ENCODE assay signal across 24 cellular contexts in genomic region chr22:17140826-17141771, GRCh38. TPM values are rescaled to one million over a fixed set of nuclear protein-coding genes. Genes with fewer than 3 reads are reported as not detected.
A peak's percentile ranks its signal among the peaks of the same experiment; 100 is the strongest.
DNase-seq lines count a peak whose midpoint lies in the region; ATAC-seq and TF ChIP-seq lines count a peak whose summit lies in the region.
"Had no signal": no experiment of that assay in that cellular context is flagged by ENCODE, and none has a peak within 500 bp of the region (broad histone marks: within the 10 kb centered on the region; RNA-seq: fewer than 3 reads in every experiment).

No MANE protein-coding gene starts in this region.

- no peak for DNase-seq in Right ventricle myocardium superior
- DNase-seq in right atrium auricular region (ENCODE audit: low spot score) = no peak
- DNase-seq in endothelial cell (ENCODE audit: low spot score) = no peak
- DNase-seq in medulla oblongata (ENCODE audit: extremely low spot score) = peak; percentile 27
- peak; percentile 71 to 82 for DNase-seq in gastrocnemius medialis
- no peak for DNase-seq in CD4-positive, alpha-beta T cell
- no peak for DNase-seq in MCF 10A (ENCODE audit: unreplicated experiment)
- no peak for DNase-seq in substantia nigra (lab: John Stamatoyannopoulos, UW)
- DNase-seq: AML-193; C1 segment of cervical spinal cord; Caco-2; CD8-positive, alpha-beta T cell; GM23248; H9; IMR-90; KG1; MM.1S; NCI-H2029; NCI-H446; NCI-H524 treated with DMSO at 0.1 percent for 48 hours; NCI-H82; PC-9; SHP77 had no signal

- H3K9me3 ChIP-seq in right atrium auricular region (no peaks in the 10 kb centered on the region), gastrocnemius medialis (no peaks in the 10 kb centered on the region)
- no peaks in the 10 kb centered on the region for H3K9me3 ChIP-seq in CD4-positive, alpha-beta T cell (ENCODE audit: control insufficient read depth, low read length)
- H3K9me3 ChIP-seq: Caco-2 had no signal

- H3K27ac ChIP-seq in right atrium auricular region = peak overlapping the region in 1 of 2 donors; percentile 65
- peak overlapping the region; percentile 58 to 84 (median 79) for H3K27ac ChIP-seq in gastrocnemius medialis
- no peak overlapping the region for H3K27ac ChIP-seq in CD4-positive, alpha-beta T cell (ENCODE audit: low read depth, low read length)
- no peak overlapping the region for H3K27ac ChIP-seq in substantia nigra (ENCODE audit: low read depth, low read length, poor library complexity, severe bottlenecking)
- H3K27ac ChIP-seq: GM23248, PC-9 had no signal

- H3K9me3 Mint-ChIP-seq in endothelial cell (ENCODE audit: unreplicated experiment) (no peaks in the 10 kb centered on the region), MCF 10A (ENCODE audit: unreplicated experiment) (no peaks in the 10 kb centered on the region)
- H3K9me3 Mint-ChIP-seq in CD4-positive, alpha-beta T cell = no peaks in the 10 kb centered on the region
- H3K9me3 Mint-ChIP-seq: CD8-positive, alpha-beta T cell; H9 had no signal

- H3K27me3 ChIP-seq in right atrium auricular region = no peaks in the 10 kb centered on the region
- H3K27me3 ChIP-seq in gastrocnemius medialis = no peaks in the 10 kb centered on the region
- H3K27me3 ChIP-seq in CD4-positive, alpha-beta T cell (ENCODE audit: control insufficient read depth, insufficient read depth, low read length) = no peaks in the 10 kb centered on the region

- H3K4me3 ChIP-seq in right atrium auricular region (no peak overlapping the region), gastrocnemius medialis (no peak overlapping the region)
- H3K4me3 ChIP-seq: GM23248, PC-9 had no signal

- H3K27ac Mint-ChIP-seq in endothelial cell (ENCODE audit: unreplicated experiment) (peak overlapping the region; percentile 46), MCF 10A (ENCODE audit: low read depth, unreplicated experiment) (no peak overlapping the region)
- H3K27ac Mint-ChIP-seq in CD4-positive, alpha-beta T cell = no peak overlapping the region

- in situ Hi-C loops in gastrocnemius medialis (cut with MboI; ENCODE audit: low sequenced_read_pairs in 4 of 4) = no loop called here

- peaks cover 2% of the 10 kb centered on the region for H3K27me3 Mint-ChIP-seq in endothelial cell (ENCODE audit: unreplicated experiment)
- no peaks in the 10 kb centered on the region for H3K27me3 Mint-ChIP-seq in CD4-positive, alpha-beta T cell
- no peaks in the 10 kb centered on the region for H3K27me3 Mint-ChIP-seq in MCF 10A (ENCODE audit: insufficient read depth, unreplicated experiment)

- H3K4me1 ChIP-seq in right atrium auricular region (peaks cover 0 to 23% of the 10 kb centered on the region in 2 donors), gastrocnemius medialis (peaks cover 32 to 35% of the 10 kb centered on the region in 2 donors)
- H3K4me1 ChIP-seq: Caco-2 had no signal

- H3K4me1 Mint-ChIP-seq in endothelial cell (ENCODE audit: unreplicated experiment) (peaks cover 29% of the 10 kb centered on the region), MCF 10A (ENCODE audit: insufficient read depth, unreplicated experiment) (no peaks in the 10 kb centered on the region)
- H3K4me1 Mint-ChIP-seq in CD4-positive, alpha-beta T cell (ENCODE audit: low read depth) = peaks cover 4% of the 10 kb centered on the region
- H3K4me1 Mint-ChIP-seq: H9 had no signal

- ATAC-seq in Right ventricle myocardium superior (ENCODE audit: poor library complexity) = peak; percentile 41
- peak; percentile 85 to 88 for ATAC-seq in gastrocnemius medialis
- ATAC-seq in CD4-positive, alpha-beta T cell (ENCODE audit: poor library complexity) = no peak
- ATAC-seq: CD8-positive, alpha-beta T cell had no signal

- no TSS peak for BruUV-seq in MCF 10A (replicated peaks; lab: Mats Ljungman, UMichigan)

- peaks cover 40% of the 10 kb centered on the region for H3K36me3 Mint-ChIP-seq in endothelial cell (ENCODE audit: low read depth, unreplicated experiment)
- peaks cover 79% of the 10 kb centered on the region for H3K36me3 Mint-ChIP-seq in CD4-positive, alpha-beta T cell (ENCODE audit: low read depth)
- peaks cover 72% of the 10 kb centered on the region for H3K36me3 Mint-ChIP-seq in MCF 10A (ENCODE audit: insufficient read depth, unreplicated experiment)

- intact Hi-C loops in Right ventricle myocardium superior (cut with DNase I) = no loop called here
- intact Hi-C loops in gastrocnemius medialis (cut with DNase I; ENCODE audit: low total_unique reads) = no loop called here
- intact Hi-C loops in CD4-positive, alpha-beta T cell (cut with DNase I, micrococcal nuclease) = no loop called here
- intact Hi-C loops in MCF 10A (cut with micrococcal nuclease) = no loop called here

- TF ChIP-seq POLR2A in gastrocnemius medialis (IDR thresholded peaks at IDR 0.05) = no peak

- peaks cover 48% of the 10 kb centered on the region for H3K36me3 ChIP-seq in right atrium auricular region
- H3K36me3 ChIP-seq in gastrocnemius medialis = peaks cover 0 to 66% of the 10 kb centered on the region in 2 donors

- TF ChIP-seq CTCF in right atrium auricular region (IDR thresholded peaks at IDR 0.05) (no peak), endothelial cell (IDR thresholded peaks at IDR 0.05; ENCODE audit: unreplicated experiment) (no peak), gastrocnemius medialis (IDR thresholded peaks at IDR 0.05 in 4 of 5, conservative IDR thresholded peaks at IDR 0.05 in 1 of 5) (no peak), MCF 10A (IDR thresholded peaks at IDR 0.05; ENCODE audit: unreplicated experiment) (no peak)
- TF ChIP-seq CTCF in CD4-positive, alpha-beta T cell (IDR thresholded peaks at IDR 0.05) = no peak

- CTCF ChIA-PET in CD4-positive, alpha-beta T cell (lab: Charles Lee) = interaction anchor here (0.8 to 0.9 kb wide), 2 partner anchors 12 to 30 kb away, joined by 3 read pairs; no protein-coding TSS in a partner anchor
- CTCF ChIA-PET in MCF 10A (lab: Yijun Ruan, JAX) = interaction anchor here (0.6 to 1.5 kb wide), 2 partner anchors 31 to 361 kb away, joined by 3 read pairs; no protein-coding TSS in a partner anchor

- H3K4me3 Mint-ChIP-seq in endothelial cell (ENCODE audit: unreplicated experiment) (no peak overlapping the region), MCF 10A (ENCODE audit: unreplicated experiment) (no peak overlapping the region)
- H3K4me3 Mint-ChIP-seq in CD4-positive, alpha-beta T cell = no peak overlapping the region
- H3K4me3 Mint-ChIP-seq: CD8-positive, alpha-beta T cell; H9 had no signal

- POLR2A ChIA-PET in CD4-positive, alpha-beta T cell (lab: Charles Lee) = no interaction called here
- POLR2A ChIA-PET in MCF 10A (lab: Yijun Ruan, JAX) = no interaction called here

RNA-seq across cellular contexts. Expression of gene HDHD5, which starts 18.0 kb away (rescaled TPM):
- total RNA-seq in Right ventricle myocardium superior (59.8 TPM), right atrium auricular region (10 to 100 TPM; 33.1 to 39.7 TPM), endothelial cell (ENCODE audit: unreplicated experiment) (60.5 TPM), gastrocnemius medialis (10 to 100 TPM; 32.0 to 38.5 (median 35.1) TPM), MCF 10A (2022) (38.7 and 51.8 TPM in 2 replicates)
- 10 to 100 TPM; 11.0 to 11.6 TPM for total RNA-seq in CD4-positive, alpha-beta T cell

RNA-seq across cellular contexts. Expression of gene TMEM121B, which starts 19.9 kb away (rescaled TPM):
- 1.9 TPM for total RNA-seq in Right ventricle myocardium superior
- total RNA-seq in right atrium auricular region = 1 to 10 TPM in 1 of 2 donors, under 1 TPM in 1; 0.55 to 1.1 TPM
- 62.2 TPM for total RNA-seq in endothelial cell (ENCODE audit: unreplicated experiment)
- under 1 TPM; 0.17 to 0.29 (median 0.24) TPM for total RNA-seq in gastrocnemius medialis
- under 1 TPM; 0.05 to 0.08 TPM for total RNA-seq in CD4-positive, alpha-beta T cell
- total RNA-seq in MCF 10A (2022) = 0.07 TPM in 1 of 2 replicates, not detected in the other
- total RNA-seq: PC-9, RPMI7951 had no signal

RNA-seq across cellular contexts. Expression of gene IL17RA, which starts 56.3 kb away (rescaled TPM):
- 7.5 TPM for total RNA-seq in Right ventricle myocardium superior
- total RNA-seq in right atrium auricular region = 10 to 100 TPM in 1 of 2 donors, 1 to 10 TPM in 1; 7.9 to 12.2 TPM
- 63.7 TPM for total RNA-seq in endothelial cell (ENCODE audit: unreplicated experiment)
- 1 to 10 TPM; 1.4 to 3.9 (median 3.6) TPM for total RNA-seq in gastrocnemius medialis
- total RNA-seq in CD4-positive, alpha-beta T cell = 10 to 100 TPM; 23.2 to 24.3 TPM
- 11.5 and 11.9 TPM in 2 replicates for total RNA-seq in MCF 10A (2022)

Comparison
In these comparisons a context has a peak if more than half of its experiments do, and no peak if none do; other contexts are left out.
1. DNase-seq: peak in medulla oblongata (single experiment) and gastrocnemius medialis (2 of 2); none in Right ventricle myocardium superior (single experiment), right atrium auricular region (single experiment), endothelial cell (single experiment), CD4-positive, alpha-beta T cell (0 of 10), MCF 10A (single experiment) and substantia nigra (0 of 49).
2. H3K27ac ChIP-seq: peak in gastrocnemius medialis (4 of 4); none in CD4-positive, alpha-beta T cell (single experiment) and substantia nigra (single experiment).
3. RNA of gene TMEM121B, which starts 19.9 kb away (total RNA-seq): 62.2 TPM in endothelial cell (single experiment); 1.9 TPM in Right ventricle myocardium superior (single experiment), 0.55 to 1.1 TPM in right atrium auricular region, 0.17 to 0.29 TPM in gastrocnemius medialis, 0.05 to 0.08 TPM in CD4-positive, alpha-beta T cell and 0.07 TPM in MCF 10A; every median in the first group is over 10 times any median in the second.